Comparison of ENCODE assay signal across 9 cellular contexts in genomic region chr1:12161324-12161661, GRCh38. TPM values are rescaled to one million over a fixed set of nuclear protein-coding genes. Genes with fewer than 3 reads are reported as not detected.
DNase-seq lines count a peak whose midpoint lies in the region; ATAC-seq and TF ChIP-seq lines count a peak whose summit lies in the region.
"Had no signal": no experiment of that assay in that cellular context is flagged by ENCODE, and none has a peak within 500 bp of the region (broad histone marks: within the 10 kb centered on the region; RNA-seq: fewer than 3 reads in every experiment).

No MANE protein-coding gene starts in this region.

- H3K9me3 ChIP-seq in heart left ventricle (no peaks in the 10 kb centered on the region), adrenal gland (replicated peaks in 1 of 3) (no peaks in the 10 kb centered on the region), mucosa of descending colon (no peaks in the 10 kb centered on the region)

- DNase-seq in heart left ventricle (no peak), cardiac septum (ENCODE audit: low spot score) (no peak), adrenal gland (no peak), mucosa of descending colon (peak in 1 of 3 donors; percentile 58), HPDE6-E6E7 (ENCODE audit: extremely low spot score) (no peak), G401 (ENCODE audit: low spot score) (no peak), C1 segment of cervical spinal cord (lab: John Stamatoyannopoulos, UW) (no peak)
- DNase-seq: NCI-H1436 had no signal

- TF ChIP-seq CTCF in heart left ventricle (IDR thresholded peaks at IDR 0.05) (no peak), adrenal gland (IDR thresholded peaks at IDR 0.05) (no peak), mucosa of descending colon (IDR thresholded peaks at IDR 0.05) (no peak)

- H3K4me1 ChIP-seq in heart left ventricle (peaks cover 7 to 97% (median 22%) of the 10 kb centered on the region in 12 donors), adrenal gland (replicated peaks in 1 of 2) (peaks cover 17 to 26% of the 10 kb centered on the region in 2 donors), mucosa of descending colon (ENCODE audit: low read depth) (peaks cover 27% of the 10 kb centered on the region)

- H3K27me3 ChIP-seq in heart left ventricle (no peaks in the 10 kb centered on the region), adrenal gland (no peaks in the 10 kb centered on the region)

- WGBS in heart left ventricle, 4 donors: 76 to 90% (median 78%) methylated on average over 1 to 2 of the region's 2 CpGs
- WGBS in adrenal gland, 4 donors: 88 to 100% (median 89%) methylated on average over 1 to 2 of the region's 2 CpGs; no CpG with 5 or more reads in 1 of the 4 donors

- intact Hi-C loops in heart left ventricle (cut with DNase I): loop anchor here in 1 of 10 donors (5.0 kb wide), 1 partner anchor 34 kb away; no protein-coding TSS in a partner anchor
- intact Hi-C loops in cardiac septum (cut with DNase I): no loop called here
- intact Hi-C loops in adrenal gland (cut with DNase I): no loop called here
- intact Hi-C loops in mucosa of descending colon (cut with DNase I, micrococcal nuclease): no loop called here

- in situ Hi-C loops in G401 (cut with HindIII; ENCODE audit: low sequenced_read_pairs): no loop called here

- peak in 1 of 4 donors; percentile 4 for ATAC-seq in heart left ventricle
- ATAC-seq in mucosa of descending colon: peak; percentile 15
- no peak for ATAC-seq in HG03095 (IDR thresholded peaks at IDR 0.05; ENCODE audit: unreplicated experiment)

- TF ChIP-seq POLR2A in heart left ventricle (IDR thresholded peaks at IDR 0.05): no peak
- TF ChIP-seq POLR2A in adrenal gland (IDR thresholded peaks at IDR 0.05): no peak

- H3K36me3 ChIP-seq in heart left ventricle (no peaks in the 10 kb centered on the region), adrenal gland (replicated peaks in 1 of 2) (no peaks in the 10 kb centered on the region), mucosa of descending colon (ENCODE audit: low read depth) (no peaks in the 10 kb centered on the region)

- peak overlapping the region; percentile 61 to 97 (median 80) for H3K27ac ChIP-seq in heart left ventricle
- peak overlapping the region in 4 of 5 donors; percentile 6 to 89 (median 54) for H3K27ac ChIP-seq in adrenal gland

- peak overlapping the region in 1 of 12 donors; percentile 20 for H3K4me3 ChIP-seq in heart left ventricle
- no peak overlapping the region for H3K4me3 ChIP-seq in adrenal gland
- H3K4me3 ChIP-seq in mucosa of descending colon: no peak overlapping the region

RNA-seq across cellular contexts. Expression of gene TNFRSF1B, which starts 5.5 kb away (rescaled TPM):
- 10 to 100 TPM; 11.2 to 71.0 (median 16.6) TPM for total RNA-seq in heart left ventricle
- 10 to 100 TPM in 1 of 2 donors, 1 to 10 TPM in 1; 8.6 to 14.9 TPM for polyA plus RNA-seq in heart left ventricle
- total RNA-seq in cardiac septum: 15.5 TPM
- total RNA-seq in adrenal gland: 10 to 100 TPM; 14.6 to 58.3 (median 36.8) TPM
- 10 to 100 TPM in 2 of 3 donors, 1 to 10 TPM in 1; 7.7 to 11.7 (median 10.7) TPM for polyA plus RNA-seq in adrenal gland
- 10 to 100 TPM; 20.3 to 39.3 (median 31.6) TPM for total RNA-seq in mucosa of descending colon
- not detected in 2 replicates for total RNA-seq in G401 (2014; rRNA removed; shearing (Covaris generic))

Comparison
In these comparisons a context has a peak if more than half of its experiments do, and no peak if none do; other contexts are left out.
1. RNA of gene TNFRSF1B, which starts 5.5 kb away (total RNA-seq): 14.6 to 58.3 TPM in adrenal gland, 20.3 to 39.3 TPM in mucosa of descending colon, 11.2 to 71.0 TPM in heart left ventricle and 15.5 TPM in cardiac septum (single experiment); not detected in G401; every median in the first group is over 10 times any median in the second.